Comparison of ENCODE assay signal across 8 cellular contexts in the genomic region with DNA sequence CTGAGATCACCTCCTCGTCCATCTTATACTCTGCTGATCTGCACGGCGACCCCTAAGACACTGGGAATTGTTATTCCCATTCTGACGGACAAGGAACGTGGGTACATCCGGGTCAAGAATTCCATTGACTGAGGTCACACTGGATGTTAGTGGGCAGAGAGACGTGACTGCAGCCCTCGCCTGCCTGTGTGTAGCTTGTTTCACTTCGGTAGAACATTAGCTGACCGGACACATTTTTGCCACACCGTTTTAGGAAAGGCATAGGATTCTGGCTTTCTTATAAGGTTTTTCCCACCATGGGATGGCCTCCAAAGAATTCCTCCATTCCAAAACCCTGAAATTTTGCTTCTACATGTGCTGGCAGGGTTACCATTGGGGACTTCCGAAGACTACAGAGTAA.
DNase-seq lines count a peak whose midpoint lies in the region; ATAC-seq, FAIRE-seq and TF ChIP-seq lines count a peak whose summit lies in the region.
"Not testable (repeated sequence)": the region's sequence is repeated elsewhere in the genome, so short reads cannot be mapped to it uniquely, and the experiment has no call there.

No MANE protein-coding gene starts in this region.

- not testable (repeated sequence) for DNase-seq in HTR-8/SVneo (ENCODE audit: insufficient read length, low spot score); Right ventricle myocardium superior; left ventricle myocardium inferior; HepG2 (ENCODE audit: low spot score); stomach; upper lobe of right lung
- DNase-seq in dermis blood vessel endothelial cell: peak; percentile 14

- not testable (repeated sequence) for H3K79me2 ChIP-seq in HepG2 (ENCODE audit: insufficient read depth, low read length)

- not testable (repeated sequence) for H4K20me1 ChIP-seq in HepG2 (ENCODE audit: insufficient read depth, low read length)

- peak; percentile 52 for FAIRE-seq in HTR-8/SVneo (lab: Jason Lieb, UNC)
- not testable (repeated sequence) for FAIRE-seq in HepG2 (lab: Jason Lieb, UNC)

- H2AFZ ChIP-seq in HepG2 (ENCODE audit: low read length): not testable (repeated sequence)

- TF ChIP-seq EP300 in HepG2 (IDR thresholded peaks at IDR 0.05; ENCODE audit: low read depth in 2 of 2, low read length in 2 of 2); HepG2 (CRISPR knock-in tag; IDR thresholded peaks at IDR 0.05; ENCODE audit: borderline replicate concordance); stomach (IDR thresholded peaks at IDR 0.05): not testable (repeated sequence)

- not testable (repeated sequence) for TF ChIP-seq RAD21 in HepG2 (CRISPR knock-in tag; IDR thresholded peaks at IDR 0.05)

- CTCF ChIA-PET in HepG2 (lab: Yijun Ruan, JAX; ENCODE audit: low intra/inter-chr PET ratio, low total read pairs): not testable (repeated sequence)

- not testable (repeated sequence) for TF ChIP-seq POLR2A in HepG2 (IDR thresholded peaks at IDR 0.05; ENCODE audit: insufficient read depth in 1 of 2, low read depth in 2 of 2, low read length in 2 of 2); stomach (IDR thresholded peaks at IDR 0.05)

- WGBS in HepG2 (ENCODE audit: low lambda C conversion rate): 86% methylated on average over 12 of the region's 12 CpGs
- 68 to 98% (median 85%) methylated on average over 12 of the region's 12 CpGs for WGBS in stomach, 5 donors

- BruUV-seq in HepG2 (replicated peaks; lab: Mats Ljungman, UMichigan): not testable (repeated sequence)

- not testable (repeated sequence) for H3K27me3 ChIP-seq in left ventricle myocardium inferior (ENCODE audit: low read depth); HepG2 (ENCODE audit: control insufficient read depth in 1 of 2, insufficient read depth in 2 of 2, low read length in 2 of 2); rectal smooth muscle tissue (ENCODE audit: control insufficient read depth, insufficient read depth, low read length); stomach; upper lobe of right lung

- H3K36me3 ChIP-seq in left ventricle myocardium inferior (peaks cover 41% of the 10 kb centered on the region), HepG2 (replicated peaks in 1 of 2; ENCODE audit: control insufficient read depth in 1 of 2, insufficient read depth in 2 of 2, low read length in 2 of 2) (peaks cover 1 to 11% of the 10 kb centered on the region in 2 experiments; a peak in 4 of 5 replicates), stomach (peaks cover 0 to 60% (median 36%) of the 10 kb centered on the region in 4 donors), upper lobe of right lung (peaks cover 35% of the 10 kb centered on the region)
- not testable (repeated sequence) for H3K36me3 ChIP-seq in rectal smooth muscle tissue (ENCODE audit: control insufficient read depth, insufficient read depth, low read length)

- H3K9ac ChIP-seq in HepG2 (ENCODE audit: insufficient read depth, low read depth, low read length); rectal smooth muscle tissue (ENCODE audit: low read length): not testable (repeated sequence)

- H3K27ac ChIP-seq in left ventricle myocardium inferior (replicated peaks) (peak overlapping the region; percentile 87), rectal smooth muscle tissue (ENCODE audit: low read depth, low read length) (peak overlapping the region; percentile 70), stomach (peak overlapping the region in 3 of 5 donors; percentile 10 to 76 (median 27))
- H3K27ac ChIP-seq in HepG2 (ENCODE audit: extremely low read length, insufficient read depth, low read length); upper lobe of right lung: not testable (repeated sequence)

- intact Hi-C loops in Right ventricle myocardium superior (cut with DNase I); left ventricle myocardium inferior (cut with micrococcal nuclease); stomach (cut with DNase I; ENCODE audit: low total_unique reads); upper lobe of right lung (cut with DNase I): not testable (repeated sequence)
- intact Hi-C loops in HepG2 (cut with micrococcal nuclease; ENCODE audit: unreplicated experiment): loop anchor here (5.0 kb wide), 1 partner anchor 76 kb away; no protein-coding TSS in a partner anchor

- in situ Hi-C loops in HepG2 (cut with HindIII; ENCODE audit: extremely low pct_ligation_motif_present, low pct_unique_long_range_greater_than_20kb): not testable (repeated sequence)

- H3K4me1 ChIP-seq in left ventricle myocardium inferior: peaks cover 72% of the 10 kb centered on the region
- H3K4me1 ChIP-seq in HepG2 (ENCODE audit: insufficient read depth, low read length); rectal smooth muscle tissue (ENCODE audit: control insufficient read depth, insufficient read depth, low read length); upper lobe of right lung: not testable (repeated sequence)
- H3K4me1 ChIP-seq in stomach: peaks cover 0 to 24% (median 0%) of the 10 kb centered on the region in 4 donors

- H3K9me3 ChIP-seq in left ventricle myocardium inferior (replicated peaks); HepG2 (ENCODE audit: low read length); stomach; upper lobe of right lung: not testable (repeated sequence)

- peak; percentile 10 for ATAC-seq in Right ventricle myocardium superior (ENCODE audit: poor library complexity)
- ATAC-seq in HepG2: not testable (repeated sequence)
- peak; percentile 14 for ATAC-seq in upper lobe of right lung

- TF ChIP-seq CTCF in left ventricle myocardium inferior (IDR thresholded peaks at IDR 0.05; ENCODE audit: borderline replicate concordance); HepG2 (CRISPR knock-in tag; IDR thresholded peaks at IDR 0.05); stomach (IDR thresholded peaks at IDR 0.05); upper lobe of right lung (IDR thresholded peaks at IDR 0.05): not testable (repeated sequence)

- H3K4me2 ChIP-seq in HepG2 (ENCODE audit: low read depth, low read length): not testable (repeated sequence)

- POLR2A ChIA-PET in HepG2 (lab: Yijun Ruan, JAX): not testable (repeated sequence)

- H3K4me3 ChIP-seq in left ventricle myocardium inferior; HepG2 (replicated peaks in 1 of 3; ENCODE audit: insufficient read depth in 1 of 3, low read depth in 2 of 3, low read length in 3 of 3); rectal smooth muscle tissue (ENCODE audit: low read length); stomach; upper lobe of right lung: not testable (repeated sequence)

TF ChIP-seq in HepG2, 621 proteins besides CTCF, POLR2A, EP300 and RAD21:
- peak; percentile 30 to 75; a peak in 3 of 4 replicates for TF ChIP-seq MAFK (conservative IDR thresholded peaks at IDR 0.05 in 1 of 2, IDR thresholded peaks at IDR 0.05 in 1 of 2; ENCODE audit: low read length in 2 of 2)
